Comparison of ENCODE assay signal across 8 cellular contexts in genomic region chr17:54968954-54969400, GRCh38. TPM values are rescaled to one million over a fixed set of nuclear protein-coding genes. Genes with fewer than 3 reads are reported as not detected.
DNase-seq lines count a peak whose midpoint lies in the region; ATAC-seq and TF ChIP-seq lines count a peak whose summit lies in the region.

No MANE protein-coding gene starts in this region.

- peak overlapping the region; percentile 94 for H3K4me2 ChIP-seq in OCI-LY1 (ENCODE audit: low read length)

- H3K27me3 ChIP-seq in OCI-LY1 (ENCODE audit: insufficient read depth, low read length): no peaks in the 10 kb centered on the region
- H3K27me3 ChIP-seq in endodermal cell (ENCODE audit: control insufficient read depth, insufficient read depth, low read length, poor library complexity, severe bottlenecking): no peaks in the 10 kb centered on the region

- DNase-seq in stimulated activated CD4-positive, alpha-beta T cell treated with anti-CD3 and anti-CD28 coated beads, Interleukin-12 subunit alpha, Interleukin-12 subunit beta, amount 100 ng/mL, for 48 hours (ENCODE audit: low read depth in 2 of 3, low spot score in 1 of 3): peak in 2 of 3 donors; percentile 10 to 24
- DNase-seq in stimulated activated CD4-positive, alpha-beta T cell treated with anti-CD3 and anti-CD28 coated beads, Interleukin-4, amount 100 ng/mL, for 1 hour: no peak
- DNase-seq in endodermal cell (no peak), naive B cell (no peak), mesenteric fat pad (ENCODE audit: low spot score) (no peak), type B pancreatic cell (ENCODE audit: extremely low spot score, unreplicated experiment) (no peak)

- peaks cover 38% of the 10 kb centered on the region for H3K4me1 ChIP-seq in OCI-LY1 (ENCODE audit: insufficient read depth, low read length, severe bottlenecking)
- peaks cover 3% of the 10 kb centered on the region for H3K4me1 ChIP-seq in endodermal cell (ENCODE audit: control insufficient read depth, insufficient read depth, low read length)

- H3K4me3 Mint-ChIP-seq in endodermal cell: no peak overlapping the region
- no peak overlapping the region for H3K4me3 Mint-ChIP-seq in naive B cell
- no peak overlapping the region for H3K4me3 Mint-ChIP-seq in type B pancreatic cell

- TF ChIP-seq CTCF in OCI-LY1 (IDR thresholded peaks at IDR 0.05; ENCODE audit: low read length) (no peak), endodermal cell (conservative IDR thresholded peaks at IDR 0.05) (no peak), type B pancreatic cell (conservative IDR thresholded peaks at IDR 0.05) (no peak)

- H3K4me1 Mint-ChIP-seq in endodermal cell (peaks cover 22% of the 10 kb centered on the region), naive B cell (peaks cover 0 to 21% (median 6%) of the 10 kb centered on the region in 3 donors), type B pancreatic cell (ENCODE audit: unreplicated experiment) (peaks cover 25% of the 10 kb centered on the region)

- no peaks in the 10 kb centered on the region for H3K9me3 ChIP-seq in OCI-LY1 (ENCODE audit: low read length)
- H3K9me3 ChIP-seq in endodermal cell (ENCODE audit: control insufficient read depth, low read length): no peaks in the 10 kb centered on the region

- H3K79me2 ChIP-seq in OCI-LY1 (ENCODE audit: insufficient read depth, low read length): peaks cover 16% of the 10 kb centered on the region

- WGBS in endodermal cell (ENCODE audit: insufficient coverage in 1 of 2, insufficient read length in 1 of 2), 2 experiments: 1 to 2% methylated on average over 10 to 18 of the region's 18 CpGs

- peaks cover 16% of the 10 kb centered on the region for H3K36me3 ChIP-seq in OCI-LY1 (ENCODE audit: insufficient read depth, low read length)
- H3K36me3 ChIP-seq in endodermal cell (ENCODE audit: control insufficient read depth, insufficient read depth, low read length): peaks cover 26% of the 10 kb centered on the region

- no peak overlapping the region for H3K27ac Mint-ChIP-seq in endodermal cell
- no peak overlapping the region for H3K27ac Mint-ChIP-seq in naive B cell
- no peak overlapping the region for H3K27ac Mint-ChIP-seq in type B pancreatic cell

- H3K9me3 Mint-ChIP-seq in endodermal cell (no peaks in the 10 kb centered on the region), naive B cell (no peaks in the 10 kb centered on the region), type B pancreatic cell (no peaks in the 10 kb centered on the region)

- no peaks in the 10 kb centered on the region for H3K9me2 ChIP-seq in OCI-LY1 (ENCODE audit: low read depth, low read length)

- peak overlapping the region; percentile 86 for H2AFZ ChIP-seq in OCI-LY1 (ENCODE audit: low read length)

- H3K4me3 ChIP-seq in OCI-LY1 (ENCODE audit: low read depth, low read length, poor library complexity, severe bottlenecking) (peak overlapping the region; percentile 93), endodermal cell (ENCODE audit: low read length) (peak overlapping the region; percentile 99)

- H4K20me1 ChIP-seq in OCI-LY1 (ENCODE audit: insufficient read depth, low read length): no peaks in the 10 kb centered on the region

- ATAC-seq in HG02642 (IDR thresholded peaks at IDR 0.05; ENCODE audit: poor library complexity, unreplicated experiment) (peak; percentile 38), naive B cell (ENCODE audit: low read depth in 2 of 2) (peak; percentile 16 to 18)

- H3K27me3 Mint-ChIP-seq in endodermal cell (ENCODE audit: insufficient read depth) (no peaks in the 10 kb centered on the region), naive B cell (no peaks in the 10 kb centered on the region), type B pancreatic cell (no peaks in the 10 kb centered on the region)

- H3K36me3 Mint-ChIP-seq in endodermal cell (ENCODE audit: low read depth): peaks cover 24% of the 10 kb centered on the region
- H3K36me3 Mint-ChIP-seq in naive B cell: no peaks in the 10 kb centered on the region
- H3K36me3 Mint-ChIP-seq in type B pancreatic cell: peaks cover 7% of the 10 kb centered on the region

- no peaks in the 10 kb centered on the region for H3F3A ChIP-seq in OCI-LY1 (ENCODE audit: insufficient read depth, low read length)

- H3K27ac ChIP-seq in OCI-LY1 (ENCODE audit: low read depth, low read length, poor library complexity, severe bottlenecking) (peak overlapping the region; percentile 51), endodermal cell (ENCODE audit: low read depth, low read length) (peak overlapping the region; percentile 83)

- H3K9ac ChIP-seq in OCI-LY1 (ENCODE audit: low read length) (peak overlapping the region; percentile 94), endodermal cell (ENCODE audit: extremely low read depth, low read length, poor library complexity, severe bottlenecking) (peak overlapping the region; percentile 91)

RNA-seq across cellular contexts. Expression of gene STXBP4, which starts 0.4 kb away (rescaled TPM):
- total RNA-seq in endodermal cell: 10 to 100 TPM; 15.5 to 18.0 TPM
- 9.2 TPM for polyA plus RNA-seq in endodermal cell (2013, experiment 1 of 2)
- polyA plus RNA-seq in endodermal cell (2013, experiment 2 of 2): 10.4 TPM
- 10 to 100 TPM in 1 of 6 donors, 1 to 10 TPM in 5; 3.5 to 11.5 (median 5.7) TPM for polyA plus RNA-seq in naive B cell (ENCODE audit: low read depth in 6 of 6)
- 8.6 TPM for total RNA-seq in mesenteric fat pad
- 14.6 and 23.7 TPM in 2 replicates for total RNA-seq in type B pancreatic cell (ENCODE audit: low replicate concordance)

RNA-seq across cellular contexts. Expression of gene COX11, which starts 0.5 kb away (rescaled TPM):
- total RNA-seq in endodermal cell (10 to 100 TPM; 85.3 to 86.2 TPM), mesenteric fat pad (40.4 TPM), type B pancreatic cell (ENCODE audit: low replicate concordance) (53.6 and 79.8 TPM in 2 replicates)
- 57.1 TPM for polyA plus RNA-seq in endodermal cell (2013, experiment 1 of 2)
- polyA plus RNA-seq in endodermal cell (2013, experiment 2 of 2): 61.5 TPM
- polyA plus RNA-seq in naive B cell (ENCODE audit: low read depth in 6 of 6): 10 to 100 TPM; 49.1 to 72.2 (median 59.1) TPM

Comparison
In these comparisons a context has a peak if more than half of its experiments do, and no peak if none do; other contexts are left out.
1. DNase-seq: peak in stimulated activated CD4-positive, alpha-beta T cell treated with anti-CD3 and anti-CD28 coated beads, Interleukin-12 subunit alpha, Interleukin-12 subunit beta, amount 100 ng/mL, for 48 hours (2 of 3); none in stimulated activated CD4-positive, alpha-beta T cell treated with anti-CD3 and anti-CD28 coated beads, Interleukin-4, amount 100 ng/mL, for 1 hour (single experiment), endodermal cell (single experiment), naive B cell (single experiment), mesenteric fat pad (single experiment) and type B pancreatic cell (single experiment).